In genomic region chr5:81163641-81164040, GRCh38 we compare ENCODE assay signal across 22 cellular contexts.
DNase-seq lines count a peak whose midpoint lies in the region; ATAC-seq, FAIRE-seq and TF ChIP-seq lines count a peak whose summit lies in the region.
"Had no signal": no experiment of that assay in that cellular context is flagged by ENCODE, and none has a peak within 500 bp of the region (broad histone marks: within the 10 kb centered on the region; RNA-seq: fewer than 3 reads in every experiment).

No MANE protein-coding gene starts in this region.

- no peak overlapping the region for H3K27ac Mint-ChIP-seq in activated naive CD8-positive, alpha-beta T cell treated with anti-CD3 and anti-CD28 coated beads, Interleukin-2, amount 10 ng/mL, durations not matched to agents 7 days and 5 days
- H3K27ac Mint-ChIP-seq in immature natural killer cell = no peak overlapping the region
- no peak overlapping the region for H3K27ac Mint-ChIP-seq in Calu3 (ENCODE audit: unreplicated experiment)
- H3K27ac Mint-ChIP-seq: CD8-positive, alpha-beta T cell; IgD-negative memory B cell had no signal

- intact Hi-C loops in ovary (cut with DNase I) = loop anchor here in 2 of 4 donors (10.0 kb wide), 2 partner anchors 469 to 479 kb away; no protein-coding TSS in a partner anchor
- intact Hi-C loops in Calu3 (cut with micrococcal nuclease; ENCODE audit: unreplicated experiment) = loop anchor here (2.0 to 10.0 kb wide), 3 partner anchors 199 to 477 kb away; partner anchors contain the start of gene RASGRF2

- WGBS in ovary, 3 donors = 89 to 95% (median 94%) methylated on average over 3 of the region's 3 CpGs

- no peaks in the 10 kb centered on the region for H3K36me3 Mint-ChIP-seq in activated naive CD8-positive, alpha-beta T cell treated with anti-CD3 and anti-CD28 coated beads, Interleukin-2, amount 10 ng/mL, durations not matched to agents 7 days and 5 days
- H3K36me3 Mint-ChIP-seq in immature natural killer cell = no peaks in the 10 kb centered on the region
- no peaks in the 10 kb centered on the region for H3K36me3 Mint-ChIP-seq in Calu3 (ENCODE audit: insufficient read depth, unreplicated experiment)
- H3K36me3 Mint-ChIP-seq: IgD-negative memory B cell had no signal

- ATAC-seq in activated naive CD8-positive, alpha-beta T cell treated with anti-CD3 and anti-CD28 coated beads, Interleukin-2, amount 10 ng/mL, durations not matched to agents 7 days and 5 days (ENCODE audit: low read depth) = peak; percentile 28
- no peak for ATAC-seq in HG02973 (IDR thresholded peaks at IDR 0.05; ENCODE audit: unreplicated experiment)
- ATAC-seq: CD8-positive, alpha-beta T cell had no signal

- H3K4me3 Mint-ChIP-seq in activated naive CD8-positive, alpha-beta T cell treated with anti-CD3 and anti-CD28 coated beads, Interleukin-2, amount 10 ng/mL, durations not matched to agents 7 days and 5 days = no peak overlapping the region
- H3K4me3 Mint-ChIP-seq in immature natural killer cell = no peak overlapping the region
- H3K4me3 Mint-ChIP-seq in Calu3 (ENCODE audit: low read depth, unreplicated experiment) = no peak overlapping the region
- H3K4me3 Mint-ChIP-seq: CD8-positive, alpha-beta T cell; IgD-negative memory B cell had no signal

- no peaks in the 10 kb centered on the region for H3K27me3 Mint-ChIP-seq in activated naive CD8-positive, alpha-beta T cell treated with anti-CD3 and anti-CD28 coated beads, Interleukin-2, amount 10 ng/mL, durations not matched to agents 7 days and 5 days
- H3K27me3 Mint-ChIP-seq in immature natural killer cell (ENCODE audit: low read depth in 3 of 3) = peaks cover 0 to 3% (median 2%) of the 10 kb centered on the region in 3 donors
- H3K27me3 Mint-ChIP-seq in Calu3 (ENCODE audit: unreplicated experiment) = no peaks in the 10 kb centered on the region
- H3K27me3 Mint-ChIP-seq: IgD-negative memory B cell had no signal

- DNase-seq in activated CD4-positive, alpha-beta T cell treated with anti-CD3 and anti-CD28 coated beads for 48 hours = peak; percentile 13
- DNase-seq in activated CD4-positive, alpha-beta T cell treated with anti-CD3 and anti-CD28 coated beads, Interleukin-2, amount 50 U/mL, for 4 hours = no peak
- DNase-seq in GM12891 (ENCODE audit: insufficient read length, low spot score) = no peak
- DNase-seq in activated naive CD8-positive, alpha-beta T cell treated with anti-CD3 and anti-CD28 coated beads, Interleukin-2, amount 10 ng/mL, durations not matched to agents 7 days and 5 days = no peak
- DNase-seq in immature natural killer cell = peak in 2 of 3 donors; percentile 8 to 9
- no peak for DNase-seq in ovary
- no peak for DNase-seq in Calu3
- DNase-seq: AML-193; C1 segment of cervical spinal cord; CD8-positive, alpha-beta T cell; DMS153; MV-4-11; NCI-H1694 treated with DMSO at 0.1 percent for 48 hours; NCI-H2081 treated with DMSO at 0.1 percent for 48 hours; NCI-H2171 treated with DMSO at 0.1 percent for 48 hours; NCI-H524 treated with DMSO at 0.1 percent for 48 hours; NCI-H82; Peyer's patch had no signal

- FAIRE-seq in GM12891 (lab: Jason Lieb, UNC) = peak; percentile 5
- FAIRE-seq: GM19239, H1 had no signal

- no peak for TF ChIP-seq EP300 in ovary (IDR thresholded peaks at IDR 0.05)

- TF ChIP-seq CTCF in ovary (IDR thresholded peaks at IDR 0.05) (no peak), Calu3 (IDR thresholded peaks at IDR 0.05; ENCODE audit: unreplicated experiment) (no peak)

- POLR2A ChIA-PET in activated naive CD8-positive, alpha-beta T cell treated with anti-CD3 and anti-CD28 coated beads, Interleukin-2, amount 10 ng/mL, durations not matched to agents 7 days and 5 days (lab: Charles Lee) = no interaction called here

- CTCF ChIA-PET in Calu3 (lab: Charles Lee) = interaction anchor here (1.1 kb wide), 1 partner anchor 16 kb away, joined by 3 read pairs; no protein-coding TSS in a partner anchor

- H3K4me1 Mint-ChIP-seq in activated naive CD8-positive, alpha-beta T cell treated with anti-CD3 and anti-CD28 coated beads, Interleukin-2, amount 10 ng/mL, durations not matched to agents 7 days and 5 days = peaks cover 13% of the 10 kb centered on the region
- H3K4me1 Mint-ChIP-seq in immature natural killer cell = peaks cover 4 to 8% of the 10 kb centered on the region in 2 donors
- H3K4me1 Mint-ChIP-seq in Calu3 (ENCODE audit: low read depth, unreplicated experiment) = peaks cover 18% of the 10 kb centered on the region

- no TSS peak for BruUV-seq in Calu3 (replicated peaks; lab: Mats Ljungman, UMichigan)

- H3K27me3 ChIP-seq in ovary = no peaks in the 10 kb centered on the region
- H3K27me3 ChIP-seq: Peyer's patch had no signal

- H3K9me3 ChIP-seq in ovary = no peaks in the 10 kb centered on the region
- H3K9me3 ChIP-seq: Peyer's patch had no signal

- no peaks in the 10 kb centered on the region for H3K9me3 Mint-ChIP-seq in activated naive CD8-positive, alpha-beta T cell treated with anti-CD3 and anti-CD28 coated beads, Interleukin-2, amount 10 ng/mL, durations not matched to agents 7 days and 5 days
- H3K9me3 Mint-ChIP-seq in immature natural killer cell (peaks cover 0 to 3% (median 0%) of the 10 kb centered on the region in 6 donors), Calu3 (ENCODE audit: low read depth, unreplicated experiment) (no peaks in the 10 kb centered on the region)
- H3K9me3 Mint-ChIP-seq: CD8-positive, alpha-beta T cell; IgD-negative memory B cell had no signal

- no peak overlapping the region for H3K27ac ChIP-seq in ovary
- H3K27ac ChIP-seq: Peyer's patch had no signal

- H3K4me1 ChIP-seq in ovary (ENCODE audit: insufficient read depth) = peaks cover 2% of the 10 kb centered on the region
- H3K4me1 ChIP-seq: Peyer's patch had no signal

- no peak for TF ChIP-seq POLR2A in GM12891 (IDR thresholded peaks at IDR 0.05; ENCODE audit: low read depth, low read length)
- TF ChIP-seq POLR2A in ovary (IDR thresholded peaks at IDR 0.05) = no peak

- H3K4me3 ChIP-seq in ovary = no peak overlapping the region
- H3K4me3 ChIP-seq: Peyer's patch had no signal

- no peaks in the 10 kb centered on the region for H3K36me3 ChIP-seq in ovary
- H3K36me3 ChIP-seq: Peyer's patch had no signal

TF ChIP-seq in GM12891, 5 proteins besides CTCF, POLR2A, EP300 and RAD21:
- TF ChIP-seq TAF1 (IDR thresholded peaks at IDR 0.05; ENCODE audit: low read depth, low read length) (no peak), POU2F2 (IDR thresholded peaks at IDR 0.05; ENCODE audit: low read depth, low read length) (no peak), PAX5 (IDR thresholded peaks at IDR 0.05; ENCODE audit: insufficient read depth, low read length, severe bottlenecking) (no peak), SPI1 (IDR thresholded peaks at IDR 0.05; ENCODE audit: low read depth, low read length) (no peak), POLR2AphosphoS5 (IDR thresholded peaks at IDR 0.05; ENCODE audit: low read depth, low read length) (no peak)

Comparison
In these comparisons a context has a peak if more than half of its experiments do, and no peak if none do; other contexts are left out.
1. DNase-seq: peak in activated CD4-positive, alpha-beta T cell treated with anti-CD3 and anti-CD28 coated beads for 48 hours (single experiment) and immature natural killer cell (2 of 3); none in activated CD4-positive, alpha-beta T cell treated with anti-CD3 and anti-CD28 coated beads, Interleukin-2, amount 50 U/mL, for 4 hours (0 of 2), GM12891 (single experiment), activated naive CD8-positive, alpha-beta T cell treated with anti-CD3 and anti-CD28 coated beads, Interleukin-2, amount 10 ng/mL, durations not matched to agents 7 days and 5 days (single experiment), ovary (0 of 5) and Calu3 (single experiment).